ENCODE assay signal across 2 cellular contexts in the genomic region with DNA sequence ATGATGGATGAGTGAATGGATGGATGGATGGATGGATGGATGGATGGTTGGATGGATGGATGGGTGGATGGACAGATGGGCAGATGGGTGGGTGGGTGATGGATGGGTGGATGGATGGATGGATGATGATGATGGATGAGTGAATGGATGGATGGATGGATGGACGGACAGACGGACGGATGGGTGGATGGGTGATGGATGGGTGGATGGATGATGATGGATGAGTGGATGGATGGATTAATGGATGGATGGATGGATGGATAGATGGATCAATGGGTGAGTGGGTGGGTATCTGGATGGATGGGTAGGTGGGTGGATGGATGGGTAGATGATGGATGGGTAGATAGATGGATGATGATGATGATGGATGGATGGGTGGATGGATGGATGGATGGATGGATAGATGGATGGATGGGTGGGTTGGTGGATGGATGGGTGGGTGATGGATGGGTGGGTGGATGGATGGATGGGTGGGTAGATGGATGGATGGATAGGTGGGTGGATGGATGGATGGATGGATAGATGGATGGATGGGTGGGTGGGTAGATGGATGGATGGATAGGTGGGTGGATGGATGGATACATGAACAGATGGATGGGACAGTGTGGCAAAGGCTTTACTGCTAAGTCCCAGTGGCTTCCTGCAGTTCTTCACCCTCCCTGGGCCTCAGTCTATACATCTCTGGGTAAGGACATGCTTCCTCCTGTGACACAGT.
A peak's percentile ranks its signal among the peaks of the same experiment; 100 is the strongest.
TF ChIP-seq lines count a peak whose summit lies in the region.

No MANE protein-coding gene starts in this region.

TF ChIP-seq in HepG2, 621 proteins besides CTCF, POLR2A, EP300 and RAD21:
- TF ChIP-seq, protein P1, sequence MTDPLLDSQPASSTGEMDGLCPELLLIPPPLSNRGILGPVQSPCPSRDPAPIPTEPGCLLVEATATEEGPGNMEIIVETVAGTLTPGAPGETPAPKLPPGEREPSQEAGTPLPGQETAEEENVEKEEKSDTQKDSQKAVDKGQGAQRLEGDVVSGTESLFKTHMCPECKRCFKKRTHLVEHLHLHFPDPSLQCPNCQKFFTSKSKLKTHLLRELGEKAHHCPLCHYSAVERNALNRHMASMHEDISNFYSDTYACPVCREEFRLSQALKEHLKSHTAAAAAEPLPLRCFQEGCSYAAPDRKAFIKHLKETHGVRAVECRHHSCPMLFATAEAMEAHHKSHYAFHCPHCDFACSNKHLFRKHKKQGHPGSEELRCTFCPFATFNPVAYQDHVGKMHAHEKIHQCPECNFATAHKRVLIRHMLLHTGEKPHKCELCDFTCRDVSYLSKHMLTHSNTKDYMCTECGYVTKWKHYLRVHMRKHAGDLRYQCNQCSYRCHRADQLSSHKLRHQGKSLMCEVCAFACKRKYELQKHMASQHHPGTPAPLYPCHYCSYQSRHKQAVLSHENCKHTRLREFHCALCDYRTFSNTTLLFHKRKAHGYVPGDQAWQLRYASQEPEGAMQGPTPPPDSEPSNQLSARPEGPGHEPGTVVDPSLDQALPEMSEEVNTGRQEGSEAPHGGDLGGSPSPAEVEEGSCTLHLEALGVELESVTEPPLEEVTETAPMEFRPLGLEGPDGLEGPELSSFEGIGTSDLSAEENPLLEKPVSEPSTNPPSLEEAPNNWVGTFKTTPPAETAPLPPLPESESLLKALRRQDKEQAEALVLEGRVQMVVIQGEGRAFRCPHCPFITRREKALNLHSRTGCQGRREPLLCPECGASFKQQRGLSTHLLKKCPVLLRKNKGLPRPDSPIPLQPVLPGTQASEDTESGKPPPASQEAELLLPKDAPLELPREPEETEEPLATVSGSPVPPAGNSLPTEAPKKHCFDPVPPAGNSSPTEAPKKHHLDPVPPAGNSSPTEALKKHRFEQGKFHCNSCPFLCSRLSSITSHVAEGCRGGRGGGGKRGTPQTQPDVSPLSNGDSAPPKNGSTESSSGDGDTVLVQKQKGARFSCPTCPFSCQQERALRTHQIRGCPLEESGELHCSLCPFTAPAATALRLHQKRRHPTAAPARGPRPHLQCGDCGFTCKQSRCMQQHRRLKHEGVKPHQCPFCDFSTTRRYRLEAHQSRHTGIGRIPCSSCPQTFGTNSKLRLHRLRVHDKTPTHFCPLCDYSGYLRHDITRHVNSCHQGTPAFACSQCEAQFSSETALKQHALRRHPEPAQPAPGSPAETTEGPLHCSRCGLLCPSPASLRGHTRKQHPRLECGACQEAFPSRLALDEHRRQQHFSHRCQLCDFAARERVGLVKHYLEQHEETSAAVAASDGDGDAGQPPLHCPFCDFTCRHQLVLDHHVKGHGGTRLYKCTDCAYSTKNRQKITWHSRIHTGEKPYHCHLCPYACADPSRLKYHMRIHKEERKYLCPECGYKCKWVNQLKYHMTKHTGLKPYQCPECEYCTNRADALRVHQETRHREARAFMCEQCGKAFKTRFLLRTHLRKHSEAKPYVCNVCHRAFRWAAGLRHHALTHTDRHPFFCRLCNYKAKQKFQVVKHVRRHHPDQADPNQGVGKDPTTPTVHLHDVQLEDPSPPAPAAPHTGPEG (CRISPR knock-in tag; IDR thresholded peaks at IDR 0.05): no peak
- no peak for TF ChIP-seq RFXAP (CRISPR knock-in tag; IDR thresholded peaks at IDR 0.05; ENCODE audit: borderline replicate concordance)
- TF ChIP-seq CREB1 (IDR thresholded peaks at IDR 0.05): peak; percentile 14; the same call in 1 of the 2 replicates
- TF ChIP-seq CREB1 (CRISPR knock-in tag; IDR thresholded peaks at IDR 0.05): no peak
- 0 out of 2 replicates have a peak, but pooled peaks have one; percentile 36 for TF ChIP-seq FOXA1 (IDR thresholded peaks at IDR 0.05)
- no peak for TF ChIP-seq FOXA1 (CRISPR knock-in tag; IDR thresholded peaks at IDR 0.05)
- no peak for TF ChIP-seq PHB2 (IDR thresholded peaks at IDR 0.05; ENCODE audit: partially characterized antibody)
- no peak for TF ChIP-seq RELA (CRISPR knock-in tag; IDR thresholded peaks at IDR 0.05)
- no peak for TF ChIP-seq NR1H2 (CRISPR knock-in tag; IDR thresholded peaks at IDR 0.05; ENCODE audit: borderline replicate concordance, low read depth)

TF ChIP-seq in K562, 482 proteins besides CTCF, POLR2A, EP300 and RAD21:
- TF ChIP-seq, protein P2, sequence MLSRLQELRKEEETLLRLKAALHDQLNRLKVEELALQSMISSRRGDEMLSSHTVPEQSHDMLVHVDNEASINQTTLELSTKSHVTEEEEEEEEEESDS (CRISPR knock-in tag; IDR thresholded peaks at IDR 0.05): no peak
- TF ChIP-seq KDM1A (IDR thresholded peaks at IDR 0.05) (0 out of 4 replicates have a peak, but pooled peaks of 1 of the 2 experiments have one; percentile 12), STAT5B (CRISPR knock-in tag; IDR thresholded peaks at IDR 0.05) (no peak), EHMT2 (IDR thresholded peaks at IDR 0.05) (peak; percentile 33; the same call in 1 of the 2 replicates), GABPB1 (CRISPR knock-in tag; IDR thresholded peaks at IDR 0.05) (no peak), HDAC1 (IDR thresholded peaks at IDR 0.05) (peak in 1 of 2 experiments; percentile 20; a peak in 1 of 4 replicates), MEIS2 (IDR thresholded peaks at IDR 0.05; ENCODE audit: partially characterized antibody) (peak; percentile 34), ZNF24 (IDR thresholded peaks at IDR 0.05) (no peak)
- TF ChIP-seq, protein P3, sequence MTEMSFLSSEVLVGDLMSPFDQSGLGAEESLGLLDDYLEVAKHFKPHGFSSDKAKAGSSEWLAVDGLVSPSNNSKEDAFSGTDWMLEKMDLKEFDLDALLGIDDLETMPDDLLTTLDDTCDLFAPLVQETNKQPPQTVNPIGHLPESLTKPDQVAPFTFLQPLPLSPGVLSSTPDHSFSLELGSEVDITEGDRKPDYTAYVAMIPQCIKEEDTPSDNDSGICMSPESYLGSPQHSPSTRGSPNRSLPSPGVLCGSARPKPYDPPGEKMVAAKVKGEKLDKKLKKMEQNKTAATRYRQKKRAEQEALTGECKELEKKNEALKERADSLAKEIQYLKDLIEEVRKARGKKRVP (CRISPR knock-in tag; IDR thresholded peaks at IDR 0.05): no peak
- TF ChIP-seq, protein P4, sequence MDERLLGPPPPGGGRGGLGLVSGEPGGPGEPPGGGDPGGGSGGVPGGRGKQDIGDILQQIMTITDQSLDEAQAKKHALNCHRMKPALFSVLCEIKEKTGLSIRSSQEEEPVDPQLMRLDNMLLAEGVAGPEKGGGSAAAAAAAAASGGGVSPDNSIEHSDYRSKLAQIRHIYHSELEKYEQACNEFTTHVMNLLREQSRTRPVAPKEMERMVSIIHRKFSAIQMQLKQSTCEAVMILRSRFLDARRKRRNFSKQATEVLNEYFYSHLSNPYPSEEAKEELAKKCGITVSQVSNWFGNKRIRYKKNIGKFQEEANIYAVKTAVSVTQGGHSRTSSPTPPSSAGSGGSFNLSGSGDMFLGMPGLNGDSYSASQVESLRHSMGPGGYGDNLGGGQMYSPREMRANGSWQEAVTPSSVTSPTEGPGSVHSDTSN (CRISPR knock-in tag; IDR thresholded peaks at IDR 0.05; ENCODE audit: low read depth): no peak
- TF ChIP-seq, protein P4 (tag; conservative IDR thresholded peaks at IDR 0.05; ENCODE audit: low read depth): peak; percentile 61
- TF ChIP-seq, protein P5, sequence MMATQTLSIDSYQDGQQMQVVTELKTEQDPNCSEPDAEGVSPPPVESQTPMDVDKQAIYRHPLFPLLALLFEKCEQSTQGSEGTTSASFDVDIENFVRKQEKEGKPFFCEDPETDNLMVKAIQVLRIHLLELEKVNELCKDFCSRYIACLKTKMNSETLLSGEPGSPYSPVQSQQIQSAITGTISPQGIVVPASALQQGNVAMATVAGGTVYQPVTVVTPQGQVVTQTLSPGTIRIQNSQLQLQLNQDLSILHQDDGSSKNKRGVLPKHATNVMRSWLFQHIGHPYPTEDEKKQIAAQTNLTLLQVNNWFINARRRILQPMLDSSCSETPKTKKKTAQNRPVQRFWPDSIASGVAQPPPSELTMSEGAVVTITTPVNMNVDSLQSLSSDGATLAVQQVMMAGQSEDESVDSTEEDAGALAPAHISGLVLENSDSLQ (IDR thresholded peaks at IDR 0.05): peak; percentile 67; the same call in 1 of the 2 replicates
- TF ChIP-seq, protein P6, sequence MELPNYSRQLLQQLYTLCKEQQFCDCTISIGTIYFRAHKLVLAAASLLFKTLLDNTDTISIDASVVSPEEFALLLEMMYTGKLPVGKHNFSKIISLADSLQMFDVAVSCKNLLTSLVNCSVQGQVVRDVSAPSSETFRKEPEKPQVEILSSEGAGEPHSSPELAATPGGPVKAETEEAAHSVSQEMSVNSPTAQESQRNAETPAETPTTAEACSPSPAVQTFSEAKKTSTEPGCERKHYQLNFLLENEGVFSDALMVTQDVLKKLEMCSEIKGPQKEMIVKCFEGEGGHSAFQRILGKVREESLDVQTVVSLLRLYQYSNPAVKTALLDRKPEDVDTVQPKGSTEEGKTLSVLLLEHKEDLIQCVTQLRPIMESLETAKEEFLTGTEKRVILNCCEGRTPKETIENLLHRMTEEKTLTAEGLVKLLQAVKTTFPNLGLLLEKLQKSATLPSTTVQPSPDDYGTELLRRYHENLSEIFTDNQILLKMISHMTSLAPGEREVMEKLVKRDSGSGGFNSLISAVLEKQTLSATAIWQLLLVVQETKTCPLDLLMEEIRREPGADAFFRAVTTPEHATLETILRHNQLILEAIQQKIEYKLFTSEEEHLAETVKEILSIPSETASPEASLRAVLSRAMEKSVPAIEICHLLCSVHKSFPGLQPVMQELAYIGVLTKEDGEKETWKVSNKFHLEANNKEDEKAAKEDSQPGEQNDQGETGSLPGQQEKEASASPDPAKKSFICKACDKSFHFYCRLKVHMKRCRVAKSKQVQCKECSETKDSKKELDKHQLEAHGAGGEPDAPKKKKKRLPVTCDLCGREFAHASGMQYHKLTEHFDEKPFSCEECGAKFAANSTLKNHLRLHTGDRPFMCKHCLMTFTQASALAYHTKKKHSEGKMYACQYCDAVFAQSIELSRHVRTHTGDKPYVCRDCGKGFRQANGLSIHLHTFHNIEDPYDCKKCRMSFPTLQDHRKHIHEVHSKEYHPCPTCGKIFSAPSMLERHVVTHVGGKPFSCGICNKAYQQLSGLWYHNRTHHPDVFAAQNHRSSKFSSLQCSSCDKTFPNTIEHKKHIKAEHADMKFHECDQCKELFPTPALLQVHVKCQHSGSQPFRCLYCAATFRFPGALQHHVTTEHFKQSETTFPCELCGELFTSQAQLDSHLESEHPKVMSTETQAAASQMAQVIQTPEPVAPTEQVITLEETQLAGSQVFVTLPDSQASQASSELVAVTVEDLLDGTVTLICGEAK (IDR thresholded peaks at IDR 0.05): no peak
- TF ChIP-seq, protein P6 (CRISPR knock-in tag; IDR thresholded peaks at IDR 0.05): no peak
